ENCODE assay signal across 18 cellular contexts in genomic region chr2:71546777-71547281, GRCh38.
"Had no signal": no experiment of that assay in that cellular context is flagged by ENCODE, and none has a peak within 500 bp of the region (broad histone marks: within the 10 kb centered on the region; RNA-seq: fewer than 3 reads in every experiment).

No MANE protein-coding gene starts in this region.

- H3K27me3 ChIP-seq: uterus had no signal

- H3K9me3 ChIP-seq: breast epithelium, pancreas, tibial artery, uterus had no signal

- DNase-seq: activated B cell treated with CpG ODN at 0.5 μM for 24 hours; activated CD4-positive, alpha-beta memory T cell treated with anti-CD3 and anti-CD28 coated beads for 36 hours; activated CD4-positive, alpha-beta T cell treated with anti-CD3 and anti-CD28 coated beads for 4 hours; activated naive CD4-positive, alpha-beta T cell treated with anti-CD3 and anti-CD28 coated beads, Interleukin-2, amount 10 ng/mL, durations not matched to agents 7 days and 5 days; activated T-cell treated with anti-CD3 and anti-CD28 coated beads for 4 hours; effector memory CD4-positive, alpha-beta T cell; glutamatergic neuron; mammary epithelial cell; stimulated activated CD4-positive, alpha-beta T cell treated with anti-CD3 and anti-CD28 coated beads, Interleukin-12 subunit alpha, Interleukin-12 subunit beta, amount 100 ng/mL, for 4 hours; stimulated activated CD4-positive, alpha-beta T cell treated with anti-CD3 and anti-CD28 coated beads, Interleukin-1b, Interleukin-23, amount 100 ng/mL, for 48 hours; stimulated activated naive CD4-positive, alpha-beta T cell treated with Interleukin-2 at 50 U/mL for 16 hours; uterus had no signal

- H3K4me3 ChIP-seq: breast epithelium, neural progenitor cell, pancreas, SK-N-MC, tibial artery, uterus had no signal

- H3K27ac ChIP-seq: breast epithelium, neural progenitor cell, pancreas, SK-N-MC, tibial artery, uterus had no signal

- H3K36me3 ChIP-seq: breast epithelium, neural progenitor cell, pancreas, tibial artery, uterus had no signal

- ATAC-seq: left lobe of liver, pancreas had no signal

- H3K4me1 ChIP-seq: breast epithelium, neural progenitor cell, pancreas, uterus had no signal
